In the genomic region with DNA sequence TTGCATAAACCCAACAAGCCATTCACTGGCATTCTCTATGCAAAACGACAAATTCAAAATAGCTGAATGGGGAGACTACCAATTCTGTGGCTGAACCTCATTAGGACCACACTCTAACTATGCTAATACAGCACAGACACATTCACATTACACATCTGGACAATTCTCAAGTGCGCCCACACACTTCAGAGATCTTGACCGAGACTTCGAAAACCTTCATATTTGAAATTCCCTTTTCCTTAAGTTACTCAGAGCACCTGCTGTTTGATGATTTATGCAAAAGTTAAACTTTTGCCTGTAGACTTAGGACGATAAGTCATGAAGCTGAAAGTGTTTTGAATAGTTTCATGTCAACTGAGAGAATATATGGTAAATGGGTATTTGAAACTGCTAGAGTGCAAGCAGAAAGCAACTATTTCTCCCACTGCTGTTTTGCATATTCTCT, we compare ENCODE assay signal across 14 cellular contexts.
DNase-seq lines count a peak whose midpoint lies in the region; ATAC-seq and TF ChIP-seq lines count a peak whose summit lies in the region.
"Had no signal": no experiment of that assay in that cellular context is flagged by ENCODE, and none has a peak within 500 bp of the region (broad histone marks: within the 10 kb centered on the region; RNA-seq: fewer than 3 reads in every experiment).

No MANE protein-coding gene starts in this region.

- intact Hi-C loops in esophagus squamous epithelium (cut with DNase I), result no loop called here

- TF ChIP-seq POLR2A in esophagus squamous epithelium (IDR thresholded peaks at IDR 0.05), result no peak

- no peaks in the 10 kb centered on the region for H3K9me3 ChIP-seq in esophagus squamous epithelium

- peak; percentile 50 for DNase-seq in NCI-H526 treated with DMSO at 0.1 percent for 48 hours (lab: John Stamatoyannopoulos, UW)
- DNase-seq in foreskin melanocyte, result no peak
- no peak for DNase-seq in NCI-H524 treated with DMSO at 0.1 percent for 48 hours (lab: John Stamatoyannopoulos, UW)
- DNase-seq in esophagus squamous epithelium (lab: John Stamatoyannopoulos, UW), result no peak
- no peak for DNase-seq in HCEC 1CT
- DNase-seq: activated CD8-positive, alpha-beta memory T cell treated with anti-CD3 and anti-CD28 coated beads, Interleukin-2, amount 10 ng/mL, durations not matched to agents 7 days and 5 days; amniotic stem cell; midbrain; MM.1S; T-helper 17 cell had no signal

- no peak overlapping the region for H3K4me3 ChIP-seq in esophagus squamous epithelium

- 70 to 82% methylated on average over 5 of the region's 5 CpGs for WGBS in esophagus squamous epithelium, 2 donors

- ATAC-seq in GM18508 (IDR thresholded peaks at IDR 0.05; ENCODE audit: insufficient read depth, unreplicated experiment), result peak; percentile 76
- peak; percentile 81 for ATAC-seq in GM21381 (IDR thresholded peaks at IDR 0.05; ENCODE audit: unreplicated experiment)
- peak; percentile 91 for ATAC-seq in HG02973 (IDR thresholded peaks at IDR 0.05; ENCODE audit: unreplicated experiment)
- ATAC-seq: activated CD8-positive, alpha-beta memory T cell treated with anti-CD3 and anti-CD28 coated beads, Interleukin-2, amount 10 ng/mL, durations not matched to agents 7 days and 5 days; sciatic nerve; T-helper 17 cell had no signal

- H3K36me3 ChIP-seq in esophagus squamous epithelium, result no peaks in the 10 kb centered on the region

- no peak for TF ChIP-seq CTCF in esophagus squamous epithelium (IDR thresholded peaks at IDR 0.05)

- no peaks in the 10 kb centered on the region for H3K27me3 ChIP-seq in esophagus squamous epithelium

- no peak overlapping the region for H3K27ac ChIP-seq in esophagus squamous epithelium

- no peaks in the 10 kb centered on the region for H3K4me1 ChIP-seq in esophagus squamous epithelium
